In the genomic region with DNA sequence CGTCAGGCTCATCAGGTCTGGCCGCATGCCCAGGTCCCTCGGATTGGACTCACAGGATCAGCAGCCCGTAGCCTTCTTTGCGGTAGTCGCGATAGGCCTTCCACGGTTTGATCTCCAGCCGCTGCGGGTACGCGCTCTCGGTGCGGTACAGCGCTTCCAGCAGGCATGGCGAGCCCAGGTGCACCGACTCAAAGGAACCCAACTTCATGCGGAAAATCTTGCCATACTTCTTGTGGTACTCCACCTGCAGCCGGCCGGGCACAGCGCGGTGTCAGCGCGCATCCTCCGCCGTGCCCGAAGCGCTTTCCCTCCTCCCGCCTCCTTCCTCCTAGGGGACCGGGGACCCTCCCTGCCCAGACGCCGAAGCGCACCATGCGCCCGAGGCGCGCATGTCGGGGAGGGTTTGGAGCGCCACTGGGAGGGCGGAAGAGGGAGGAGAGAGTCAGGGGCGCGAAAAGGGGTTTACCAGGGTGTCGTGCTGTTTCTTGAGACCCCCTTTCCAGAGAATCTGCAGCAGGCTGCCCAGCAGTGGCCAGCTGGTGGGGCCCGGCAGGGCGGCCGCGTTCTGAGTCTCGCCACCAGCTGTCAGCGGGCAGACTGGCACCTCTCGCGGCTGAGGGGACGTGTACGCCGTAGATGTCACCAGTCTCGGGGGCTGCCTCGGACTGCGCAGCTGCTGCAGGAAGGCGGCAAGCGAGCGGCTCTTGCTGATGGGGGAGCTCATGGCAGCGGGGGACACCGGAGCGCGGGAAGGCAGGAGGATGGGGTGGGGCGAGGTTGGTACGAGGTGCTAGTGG, we compare ENCODE assay signal across 9 cellular contexts. TPM values are rescaled to one million over a fixed set of nuclear protein-coding genes. Genes with fewer than 3 reads are reported as not detected.
DNase-seq lines count a peak whose midpoint lies in the region; ATAC-seq and TF ChIP-seq lines count a peak whose summit lies in the region.
"Had no signal": no experiment of that assay in that cellular context is flagged by ENCODE, and none has a peak within 500 bp of the region (broad histone marks: within the 10 kb centered on the region; RNA-seq: fewer than 3 reads in every experiment).

No MANE protein-coding gene starts in this region.

- no peak overlapping the region for H3K27ac Mint-ChIP-seq in activated naive CD4-positive, alpha-beta T cell treated with anti-CD3 and anti-CD28 coated beads, Interleukin-2, amount 50 U/mL, for 24 hours
- H3K27ac Mint-ChIP-seq in activated CD4-positive, alpha-beta memory T cell treated with anti-CD3 and anti-CD28 coated beads, Interleukin-2, amount 10 ng/mL, durations not matched to agents 7 days and 5 days: no peak overlapping the region

- H3K27ac ChIP-seq in thyroid gland: peak overlapping the region in 1 of 3 donors; percentile 43
- H3K27ac ChIP-seq: parathyroid adenoma had no signal

- no peak for TF ChIP-seq CTCF in thyroid gland (IDR thresholded peaks at IDR 0.05)

- POLR2A ChIA-PET in activated CD4-positive, alpha-beta memory T cell treated with anti-CD3 and anti-CD28 coated beads, Interleukin-2, amount 10 ng/mL, durations not matched to agents 7 days and 5 days (lab: Charles Lee): no interaction called here
- POLR2A ChIA-PET in HEK293T (lab: Yijun Ruan, JAX): no interaction called here

- H3K27me3 ChIP-seq in thyroid gland: no peaks in the 10 kb centered on the region

- peaks cover 64% of the 10 kb centered on the region for H3K27me3 Mint-ChIP-seq in activated naive CD4-positive, alpha-beta T cell treated with anti-CD3 and anti-CD28 coated beads, Interleukin-2, amount 50 U/mL, for 24 hours
- peaks cover 75% of the 10 kb centered on the region for H3K27me3 Mint-ChIP-seq in activated CD4-positive, alpha-beta memory T cell treated with anti-CD3 and anti-CD28 coated beads, Interleukin-2, amount 10 ng/mL, durations not matched to agents 7 days and 5 days

- intact Hi-C loops in thyroid gland (cut with DNase I): no loop called here

- H3K4me3 Mint-ChIP-seq in activated naive CD4-positive, alpha-beta T cell treated with anti-CD3 and anti-CD28 coated beads, Interleukin-2, amount 50 U/mL, for 24 hours: peak overlapping the region; percentile 36
- H3K4me3 Mint-ChIP-seq in activated CD4-positive, alpha-beta memory T cell treated with anti-CD3 and anti-CD28 coated beads, Interleukin-2, amount 10 ng/mL, durations not matched to agents 7 days and 5 days: peak overlapping the region; percentile 41

- DNase-seq in activated naive CD4-positive, alpha-beta T cell treated with Interleukin-2 at 50 U/mL for 16 hours: no peak
- no peak for DNase-seq in activated CD4-positive, alpha-beta memory T cell treated with anti-CD3 and anti-CD28 coated beads, Interleukin-2, amount 10 ng/mL, durations not matched to agents 7 days and 5 days
- DNase-seq in iPS-NIHi11 (ENCODE audit: low spot score) (peak; percentile 48), thyroid gland (peak; percentile 33 to 52), germinal center (ENCODE audit: low spot score) (no peak), HEK293T (ENCODE audit: extremely low spot score) (no peak)

- no peaks in the 10 kb centered on the region for H3K36me3 Mint-ChIP-seq in activated naive CD4-positive, alpha-beta T cell treated with anti-CD3 and anti-CD28 coated beads, Interleukin-2, amount 50 U/mL, for 24 hours
- no peaks in the 10 kb centered on the region for H3K36me3 Mint-ChIP-seq in activated CD4-positive, alpha-beta memory T cell treated with anti-CD3 and anti-CD28 coated beads, Interleukin-2, amount 10 ng/mL, durations not matched to agents 7 days and 5 days (ENCODE audit: low read depth)

- WGBS in thyroid gland, 2 donors: 1 to 10% methylated on average over 8 to 26 of the region's 66 CpGs

- peak overlapping the region in 1 of 3 donors; percentile 30 for H3K4me3 ChIP-seq in thyroid gland (replicated peaks in 1 of 3)

- no peaks in the 10 kb centered on the region for H3K36me3 ChIP-seq in thyroid gland

- H3K9me3 Mint-ChIP-seq in activated naive CD4-positive, alpha-beta T cell treated with anti-CD3 and anti-CD28 coated beads, Interleukin-2, amount 50 U/mL, for 24 hours: no peaks in the 10 kb centered on the region
- H3K9me3 Mint-ChIP-seq in activated CD4-positive, alpha-beta memory T cell treated with anti-CD3 and anti-CD28 coated beads, Interleukin-2, amount 10 ng/mL, durations not matched to agents 7 days and 5 days: no peaks in the 10 kb centered on the region

- no peaks in the 10 kb centered on the region for H3K9me3 ChIP-seq in thyroid gland

- no peak for TF ChIP-seq POLR2A in thyroid gland (IDR thresholded peaks at IDR 0.05)

- H3K4me1 ChIP-seq in thyroid gland: peaks cover 5 to 12% of the 10 kb centered on the region in 2 donors
- H3K4me1 ChIP-seq: parathyroid adenoma had no signal

- CTCF ChIA-PET in activated CD4-positive, alpha-beta memory T cell treated with anti-CD3 and anti-CD28 coated beads, Interleukin-2, amount 10 ng/mL, durations not matched to agents 7 days and 5 days (lab: Charles Lee): no interaction called here
- CTCF ChIA-PET in HEK293T (lab: Yijun Ruan, JAX): no interaction called here

- H3K4me1 Mint-ChIP-seq in activated naive CD4-positive, alpha-beta T cell treated with anti-CD3 and anti-CD28 coated beads, Interleukin-2, amount 50 U/mL, for 24 hours: peaks cover 19% of the 10 kb centered on the region
- H3K4me1 Mint-ChIP-seq in activated CD4-positive, alpha-beta memory T cell treated with anti-CD3 and anti-CD28 coated beads, Interleukin-2, amount 10 ng/mL, durations not matched to agents 7 days and 5 days: peaks cover 21% of the 10 kb centered on the region

- ATAC-seq in GM19324 (IDR thresholded peaks at IDR 0.05; ENCODE audit: low FRiP score, unreplicated experiment): no peak

TF ChIP-seq in HEK293T, 16 proteins besides CTCF, POLR2A, EP300 and RAD21:
- TF ChIP-seq ELF4 (IDR thresholded peaks at IDR 0.05) (no peak), ZNF384 (IDR thresholded peaks at IDR 0.05) (no peak), NFRKB (IDR thresholded peaks at IDR 0.05) (no peak), FOXA1 (IDR thresholded peaks at IDR 0.05) (no peak), SP1 (IDR thresholded peaks at IDR 0.05) (no peak), FOXM1 (IDR thresholded peaks at IDR 0.05; ENCODE audit: borderline replicate concordance) (no peak), ARNT (IDR thresholded peaks at IDR 0.05) (no peak), FOXK2 (IDR thresholded peaks at IDR 0.05) (no peak), TARDBP (IDR thresholded peaks at IDR 0.05) (no peak), BHLHE40 (IDR thresholded peaks at IDR 0.05; ENCODE audit: borderline replicate concordance) (no peak), HDGF (IDR thresholded peaks at IDR 0.05; ENCODE audit: borderline replicate concordance) (no peak), L3MBTL2 (conservative IDR thresholded peaks at IDR 0.05) (no peak), SUZ12 (IDR thresholded peaks at IDR 0.05) (no peak), CTBP1 (IDR thresholded peaks at IDR 0.05; ENCODE audit: borderline replicate concordance) (no peak)
- TF ChIP-seq, protein P1, sequence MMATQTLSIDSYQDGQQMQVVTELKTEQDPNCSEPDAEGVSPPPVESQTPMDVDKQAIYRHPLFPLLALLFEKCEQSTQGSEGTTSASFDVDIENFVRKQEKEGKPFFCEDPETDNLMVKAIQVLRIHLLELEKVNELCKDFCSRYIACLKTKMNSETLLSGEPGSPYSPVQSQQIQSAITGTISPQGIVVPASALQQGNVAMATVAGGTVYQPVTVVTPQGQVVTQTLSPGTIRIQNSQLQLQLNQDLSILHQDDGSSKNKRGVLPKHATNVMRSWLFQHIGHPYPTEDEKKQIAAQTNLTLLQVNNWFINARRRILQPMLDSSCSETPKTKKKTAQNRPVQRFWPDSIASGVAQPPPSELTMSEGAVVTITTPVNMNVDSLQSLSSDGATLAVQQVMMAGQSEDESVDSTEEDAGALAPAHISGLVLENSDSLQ (IDR thresholded peaks at IDR 0.05): no peak

RNA-seq across cellular contexts. Expression of a gene that starts 0.7 kb away (rescaled TPM):
- not detected for total RNA-seq in activated CD4-positive, alpha-beta memory T cell treated with anti-CD3 and anti-CD28 coated beads, Interleukin-2, amount 10 ng/mL, durations not matched to agents 7 days and 5 days
- total RNA-seq in thyroid gland: 1 to 10 TPM in 1 of 4 donors, under 1 TPM in 2, not detected in 1; 0.44 to 6.6 (median 0.67) TPM

RNA-seq across cellular contexts. Expression of a gene that starts 34.8 kb away (rescaled TPM):
- 10 to 100 TPM; 28.1 to 30.3 TPM for total RNA-seq in activated CD4-positive, alpha-beta memory T cell treated with anti-CD3 and anti-CD28 coated beads, Interleukin-2, amount 10 ng/mL, durations not matched to agents 7 days and 5 days
- 10 to 100 TPM; 24.0 to 38.3 (median 31.5) TPM for total RNA-seq in thyroid gland

Comparison
In these comparisons a context has a peak if more than half of its experiments do, and no peak if none do; other contexts are left out.
1. DNase-seq: peak in iPS-NIHi11 (single experiment) and thyroid gland (2 of 2); none in activated naive CD4-positive, alpha-beta T cell treated with Interleukin-2 at 50 U/mL for 16 hours (single experiment), activated CD4-positive, alpha-beta memory T cell treated with anti-CD3 and anti-CD28 coated beads, Interleukin-2, amount 10 ng/mL, durations not matched to agents 7 days and 5 days (single experiment), germinal center (single experiment) and HEK293T (single experiment).